1 cellular context compared by ENCODE assay signal in the genomic region with DNA sequence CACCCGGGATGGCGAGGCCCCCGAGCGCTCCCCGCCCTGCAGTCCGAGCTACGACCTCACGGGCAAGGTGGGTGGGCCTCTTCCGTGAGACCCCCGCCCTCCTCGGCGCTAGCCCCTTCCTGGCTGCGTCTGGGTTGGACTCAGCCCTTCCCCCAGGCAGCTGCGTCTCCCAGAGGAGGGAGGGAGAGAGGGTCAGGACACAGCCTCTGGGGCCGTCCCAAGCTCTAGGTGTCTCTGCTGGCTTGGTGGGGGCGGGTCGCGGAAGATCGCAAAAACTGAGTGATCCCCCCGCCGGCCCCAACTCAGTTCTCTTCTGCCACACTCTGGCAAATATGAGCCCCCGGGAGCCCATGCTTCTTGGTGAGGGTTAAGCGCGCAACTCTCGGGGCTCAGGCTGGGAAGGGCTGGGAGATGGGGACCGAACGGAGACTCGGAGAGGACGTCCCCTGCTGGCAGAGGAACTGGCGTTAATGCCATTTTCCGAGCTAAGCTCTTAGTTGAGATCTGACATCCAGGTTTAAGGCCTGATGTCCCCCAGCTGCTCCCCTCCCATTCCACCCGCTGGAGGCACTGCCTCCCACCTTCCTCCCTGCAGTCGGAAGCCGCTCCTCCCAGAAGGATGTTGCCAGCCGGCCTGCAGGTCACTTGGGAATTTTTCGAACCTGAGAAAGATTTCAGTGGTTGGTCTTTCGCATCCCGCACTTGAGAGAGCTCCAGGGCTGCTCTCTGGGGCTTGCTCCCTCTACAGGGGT.
TF ChIP-seq lines count a peak whose summit lies in the region.

No MANE protein-coding gene starts in this region.

TF ChIP-seq in endothelial cell of umbilical vein, 7 proteins besides CTCF, POLR2A, EP300 and RAD21:
- TF ChIP-seq JUN (IDR thresholded peaks at IDR 0.05; ENCODE audit: borderline replicate concordance, insufficient read depth, insufficient read length, low read depth) = no peak
- no peak for TF ChIP-seq GATA2 (IDR thresholded peaks at IDR 0.05; ENCODE audit: insufficient read depth, insufficient read length, low read depth, low read length)
- TF ChIP-seq FOS (IDR thresholded peaks at IDR 0.05; ENCODE audit: borderline replicate concordance, insufficient read depth, low read length) = no peak
- TF ChIP-seq MYC (IDR thresholded peaks at IDR 0.05; ENCODE audit: low read depth, low read length) = no peak
- TF ChIP-seq EZH2 (IDR thresholded peaks at IDR 0.05; ENCODE audit: borderline replicate concordance, low read depth, low read length, severe bottlenecking) = peak; percentile 91
- TF ChIP-seq POLR2AphosphoS5 (IDR thresholded peaks at IDR 0.05; ENCODE audit: insufficient read depth, low read depth, low read length) = no peak
- no peak for TF ChIP-seq MAX (IDR thresholded peaks at IDR 0.05; ENCODE audit: insufficient read depth, insufficient read length)
